ENCODE assay signal across 21 cellular contexts in the genomic region with DNA sequence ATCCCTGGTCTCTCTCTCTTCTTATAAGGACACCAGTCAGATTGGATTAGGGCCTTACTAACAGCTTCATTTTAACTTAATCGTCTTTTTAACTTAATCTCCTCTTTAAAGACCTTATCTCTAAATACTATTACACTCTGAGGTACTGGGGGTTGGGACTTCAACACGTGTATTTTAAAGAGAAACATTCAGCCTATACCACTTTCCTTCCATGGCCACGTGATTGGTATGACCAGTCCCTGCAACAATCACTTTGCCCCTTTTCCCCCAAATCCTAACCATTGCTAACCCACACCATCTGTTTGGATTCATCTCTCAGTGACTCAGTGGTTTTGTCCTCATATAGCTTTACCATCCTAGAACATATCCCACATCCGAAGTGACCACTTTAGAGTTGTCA. TPM values are rescaled to one million over a fixed set of nuclear protein-coding genes. Genes with fewer than 3 reads are reported as not detected.
A peak's percentile ranks its signal among the peaks of the same experiment; 100 is the strongest.
DNase-seq lines count a peak whose midpoint lies in the region; ATAC-seq, FAIRE-seq and TF ChIP-seq lines count a peak whose summit lies in the region.
"Had no signal": no experiment of that assay in that cellular context is flagged by ENCODE, and none has a peak within 500 bp of the region (broad histone marks: within the 10 kb centered on the region; RNA-seq: fewer than 3 reads in every experiment).

No MANE protein-coding gene starts in this region.

- WGBS in HepG2 (ENCODE audit: low lambda C conversion rate) = 2% methylated on average over 4 of the region's 4 CpGs
- 76% methylated on average over 4 of the region's 4 CpGs for WGBS in right lobe of liver (ENCODE audit: insufficient coverage, low coverage, low lambda C conversion rate, missing lambda C conversion rate)

- H3K4me1 ChIP-seq in HepG2 (ENCODE audit: insufficient read depth, low read length) = peaks cover 11% of the 10 kb centered on the region
- no peaks in the 10 kb centered on the region for H3K4me1 ChIP-seq in right lobe of liver
- H3K4me1 ChIP-seq in uterus = no peaks in the 10 kb centered on the region
- H3K4me1 ChIP-seq: A549, BE2C had no signal

- intact Hi-C loops in HepG2 (cut with micrococcal nuclease; ENCODE audit: unreplicated experiment) (loop anchor here (5.0 kb wide), 3 partner anchors 199 to 1044 kb away; no protein-coding TSS in a partner anchor), right lobe of liver (cut with DNase I) (no loop called here), uterus (cut with DNase I; ENCODE audit: low total_unique reads) (no loop called here)

- H3K79me2 ChIP-seq in HepG2 (ENCODE audit: insufficient read depth, low read length) = peaks cover 6% of the 10 kb centered on the region

- no peak overlapping the region for H2AFZ ChIP-seq in HepG2 (ENCODE audit: low read length)

- no peak for FAIRE-seq in HepG2 (lab: Jason Lieb, UNC)
- FAIRE-seq: A549, G401.6, GM12891 had no signal

- TF ChIP-seq CTCF in HepG2 (CRISPR knock-in tag; IDR thresholded peaks at IDR 0.05) (no peak), right lobe of liver (IDR thresholded peaks at IDR 0.05) (no peak), uterus (IDR thresholded peaks at IDR 0.05) (no peak)

- H3K36me3 ChIP-seq in HepG2 (replicated peaks in 1 of 2; ENCODE audit: control insufficient read depth in 1 of 2, insufficient read depth in 2 of 2, low read length in 2 of 2) (no peaks in the 10 kb centered on the region), right lobe of liver (no peaks in the 10 kb centered on the region), uterus (no peaks in the 10 kb centered on the region)
- H3K36me3 ChIP-seq: BE2C, BLaER1 had no signal

- no peak overlapping the region for H3K4me3 ChIP-seq in HepG2 (replicated peaks in 1 of 3; ENCODE audit: insufficient read depth in 1 of 3, low read depth in 2 of 3, low read length in 3 of 3)
- H3K4me3 ChIP-seq in right lobe of liver = no peak overlapping the region
- no peak overlapping the region for H3K4me3 ChIP-seq in uterus
- H3K4me3 ChIP-seq: A549, BLaER1 had no signal

- TF ChIP-seq RAD21 in HepG2 (CRISPR knock-in tag; IDR thresholded peaks at IDR 0.05) = no peak

- CTCF ChIA-PET in HepG2 (lab: Yijun Ruan, JAX; ENCODE audit: low intra/inter-chr PET ratio, low total read pairs) = no interaction called here

- in situ Hi-C loops in HepG2 (cut with HindIII; ENCODE audit: extremely low pct_ligation_motif_present, low pct_unique_long_range_greater_than_20kb) = loop anchor here (25.0 kb wide), 2 partner anchors 651 to 774 kb away; no protein-coding TSS in a partner anchor

- no peaks in the 10 kb centered on the region for H4K20me1 ChIP-seq in HepG2 (ENCODE audit: insufficient read depth, low read length)
- H4K20me1 ChIP-seq: BLaER1 had no signal

- H3K27ac ChIP-seq in HepG2 (ENCODE audit: extremely low read length, insufficient read depth, low read length) = no peak overlapping the region
- no peak overlapping the region for H3K27ac ChIP-seq in right lobe of liver
- H3K27ac ChIP-seq in uterus = no peak overlapping the region
- H3K27ac ChIP-seq: 22Rv1, A549, BLaER1 had no signal

- DNase-seq in HepG2 (ENCODE audit: low spot score) (no peak), right lobe of liver (no peak), NCI-H82 (lab: John Stamatoyannopoulos, UW) (peak; percentile 95), RPMI7951 (ENCODE audit: low read depth) (peak; percentile 36), NCI-H2227 (lab: John Stamatoyannopoulos, UW; ENCODE audit: unreplicated experiment) (no peak), uterus (no peak)
- DNase-seq: ACHN; BE2C; C1 segment of cervical spinal cord; CD4-positive, alpha-beta memory T cell; CD4-positive, CD25-positive, alpha-beta regulatory T cell; CD8-positive, alpha-beta memory T cell; COR-L47; DMS79 treated with DMSO at 0.1 percent for 48 hours; GF-D8 had no signal

- no peak for TF ChIP-seq EP300 in HepG2 (IDR thresholded peaks at IDR 0.05; ENCODE audit: low read depth in 2 of 2, low read length in 2 of 2)
- no peak for TF ChIP-seq EP300 in HepG2 (CRISPR knock-in tag; IDR thresholded peaks at IDR 0.05; ENCODE audit: borderline replicate concordance)

- H3K9ac ChIP-seq in HepG2 (ENCODE audit: insufficient read depth, low read depth, low read length) = no peak overlapping the region
- H3K9ac ChIP-seq: BLaER1 had no signal

- TF ChIP-seq POLR2A in HepG2 (IDR thresholded peaks at IDR 0.05; ENCODE audit: insufficient read depth in 1 of 2, low read depth in 2 of 2, low read length in 2 of 2) (no peak), right lobe of liver (IDR thresholded peaks at IDR 0.05) (no peak), uterus (IDR thresholded peaks at IDR 0.05) (no peak)

- H3K27me3 ChIP-seq in HepG2 (ENCODE audit: control insufficient read depth in 1 of 2, insufficient read depth in 2 of 2, low read length in 2 of 2) (no peaks in the 10 kb centered on the region; a peak in 1 of 5 replicates), right lobe of liver (no peaks in the 10 kb centered on the region), uterus (no peaks in the 10 kb centered on the region)
- H3K27me3 ChIP-seq: BE2C, BLaER1 had no signal

- H3K9me3 ChIP-seq in HepG2 (ENCODE audit: low read length) = no peaks in the 10 kb centered on the region
- H3K9me3 ChIP-seq in right lobe of liver = no peaks in the 10 kb centered on the region
- H3K9me3 ChIP-seq in uterus = no peaks in the 10 kb centered on the region
- H3K9me3 ChIP-seq: BE2C, BLaER1 had no signal

- no peak overlapping the region for H3K4me2 ChIP-seq in HepG2 (ENCODE audit: low read depth, low read length)
- H3K4me2 ChIP-seq: A549, BLaER1 had no signal

- no peak for ATAC-seq in HepG2
- no peak for ATAC-seq in right lobe of liver
- no peak for ATAC-seq in GM18867 (IDR thresholded peaks at IDR 0.05; ENCODE audit: unreplicated experiment)
- ATAC-seq: A549 had no signal

- BruUV-seq in HepG2 (replicated peaks; lab: Mats Ljungman, UMichigan) = no TSS peak

- POLR2A ChIA-PET in HepG2 (lab: Yijun Ruan, JAX) = no interaction called here

TF ChIP-seq in HepG2, 621 proteins besides CTCF, POLR2A, EP300 and RAD21:
- no peak for TF ChIP-seq KDM1A (CRISPR knock-in tag; IDR thresholded peaks at IDR 0.05)
- TF ChIP-seq, protein P1, sequence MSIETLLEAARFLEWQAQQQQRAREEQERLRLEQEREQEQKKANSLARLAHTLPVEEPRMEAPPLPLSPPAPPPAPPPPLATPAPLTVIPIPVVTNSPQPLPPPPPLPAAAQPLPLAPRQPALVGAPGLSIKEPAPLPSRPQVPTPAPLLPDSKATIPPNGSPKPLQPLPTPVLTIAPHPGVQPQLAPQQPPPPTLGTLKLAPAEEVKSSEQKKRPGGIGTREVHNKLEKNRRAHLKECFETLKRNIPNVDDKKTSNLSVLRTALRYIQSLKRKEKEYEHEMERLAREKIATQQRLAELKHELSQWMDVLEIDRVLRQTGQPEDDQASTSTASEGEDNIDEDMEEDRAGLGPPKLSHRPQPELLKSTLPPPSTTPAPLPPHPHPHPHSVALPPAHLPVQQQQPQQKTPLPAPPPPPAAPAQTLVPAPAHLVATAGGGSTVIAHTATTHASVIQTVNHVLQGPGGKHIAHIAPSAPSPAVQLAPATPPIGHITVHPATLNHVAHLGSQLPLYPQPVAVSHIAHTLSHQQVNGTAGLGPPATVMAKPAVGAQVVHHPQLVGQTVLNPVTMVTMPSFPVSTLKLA (IDR thresholded peaks at IDR 0.05) = peak; percentile 91
TF ChIP-seq in HepG2: peak in this region for 1.

RNA-seq across cellular contexts. Expression of a gene that starts 3.8 kb away (rescaled TPM):
- 55.0 and 80.5 TPM in 2 replicates for total RNA-seq in HepG2 (2016; rRNA removed; fragmentation: Illumina TruSeq; extraction: Trizol)
- 72.2 and 78.9 TPM in 2 replicates for total RNA-seq in HepG2 (2016; cell fraction: cytosol; rRNA removed; fragmentation: Illumina TruSeq; extraction: Trizol; ENCODE audit: low read depth)
- total RNA-seq in HepG2 (2016; cell fraction: insoluble cytoplasmic fraction; rRNA removed; fragmentation: Illumina TruSeq; extraction: Trizol) = 51.9 and 82.4 TPM in 2 replicates
- 32.4 and 37.5 TPM in 2 replicates for total RNA-seq in HepG2 (2016; cell fraction: membrane; rRNA removed; fragmentation: Illumina TruSeq; extraction: Trizol)
- total RNA-seq in HepG2 (2016; cell fraction: nucleus; rRNA removed; fragmentation: Illumina TruSeq; extraction: Trizol) = 133 and 143 TPM in 2 replicates
- polyA plus RNA-seq in HepG2 (2011; rRNA removed) = 56.2 and 58.1 TPM in 2 replicates
- polyA plus RNA-seq in HepG2 (2011; cell fraction: cytosol; rRNA removed) = 22.6 and 40.2 TPM in 2 replicates
- 28.0 and 37.9 TPM in 2 replicates for polyA plus RNA-seq in HepG2 (2011; cell fraction: nucleus; rRNA removed)
- polyA plus RNA-seq in HepG2 (2012) = 76.9 and 89.0 TPM in 2 replicates
- polyA plus RNA-seq in HepG2 (2016; cell fraction: cytosol; fragmentation: Illumina TruSeq; extraction: Trizol; ENCODE audit: low read depth) = 1.9 and 2.2 TPM in 2 replicates
- polyA plus RNA-seq in HepG2 (2016; cell fraction: insoluble cytoplasmic fraction; fragmentation: Illumina TruSeq; extraction: Trizol; ENCODE audit: low read depth) = 28.4 and 30.3 TPM in 2 replicates
- 5.1 and 6.9 TPM in 2 replicates for polyA plus RNA-seq in HepG2 (2016; cell fraction: membrane; fragmentation: Illumina TruSeq; extraction: Trizol; ENCODE audit: low read depth)
- polyA plus RNA-seq in HepG2 (2016; cell fraction: nucleus; fragmentation: Illumina TruSeq; extraction: Trizol; ENCODE audit: insufficient read depth, low read depth) = 91.6 and 95.2 TPM in 2 replicates
- 47.8 and 93.4 TPM in 2 replicates for polyA minus RNA-seq in HepG2 (2011; rRNA and poly(A)+ RNA removed; ENCODE audit: low replicate concordance)
- polyA minus RNA-seq in HepG2 (2011; cell fraction: cytosol; rRNA and poly(A)+ RNA removed) = 110 and 149 TPM in 2 replicates
- polyA minus RNA-seq in HepG2 (2011; cell fraction: nucleus; rRNA and poly(A)+ RNA removed) = 230 and 293 TPM in 2 replicates
- 10 to 100 TPM; 48.1 to 68.8 (median 61.9) TPM for total RNA-seq in right lobe of liver
- 20.6 and 25.8 TPM in 2 replicates for total RNA-seq in RPMI7951 (2014; rRNA removed; shearing (Covaris generic))
- total RNA-seq in uterus = 100 to 1,000 TPM in 1 of 4 donors, 10 to 100 TPM in 3; 22.8 to 109 (median 40.6) TPM

Comparison
In these comparisons a context has a peak if more than half of its experiments do, and no peak if none do; other contexts are left out.
1. DNase-seq: peak in NCI-H82 (single experiment) and RPMI7951 (single experiment); none in HepG2 (single experiment), right lobe of liver (0 of 3), NCI-H2227 (single experiment) and uterus (0 of 2).